In genomic region chr11:33147559-33147958, GRCh38 we compare ENCODE assay signal across 22 cellular contexts. TPM values are rescaled to one million over a fixed set of nuclear protein-coding genes. Genes with fewer than 3 reads are reported as not detected.
DNase-seq lines count a peak whose midpoint lies in the region; ATAC-seq and TF ChIP-seq lines count a peak whose summit lies in the region.
"Had no signal": no experiment of that assay in that cellular context is flagged by ENCODE, and none has a peak within 500 bp of the region (broad histone marks: within the 10 kb centered on the region; RNA-seq: fewer than 3 reads in every experiment).

No MANE protein-coding gene starts in this region.

- H3K4me1 Mint-ChIP-seq in MCF 10A (ENCODE audit: insufficient read depth, unreplicated experiment), result no peaks in the 10 kb centered on the region
- peaks cover 11% of the 10 kb centered on the region for H3K4me1 Mint-ChIP-seq in central memory CD8-positive, alpha-beta T cell

- no peak overlapping the region for H2AFZ ChIP-seq in PC-3 (ENCODE audit: low read length)

- H3K27me3 Mint-ChIP-seq in MCF 10A (ENCODE audit: insufficient read depth, unreplicated experiment), result no peaks in the 10 kb centered on the region
- H3K27me3 Mint-ChIP-seq in central memory CD8-positive, alpha-beta T cell, result no peaks in the 10 kb centered on the region
- H3K27me3 Mint-ChIP-seq: activated T-helper 17 cell treated with anti-CD3 and anti-CD28 coated beads, Interleukin-2, amount 50 U/mL, for 72 hours had no signal

- H3K4me3 ChIP-seq in breast epithelium, result no peak overlapping the region
- no peak overlapping the region for H3K4me3 ChIP-seq in PC-3 (ENCODE audit: low read length)
- H3K4me3 ChIP-seq in gastroesophageal sphincter, result no peak overlapping the region
- H3K4me3 ChIP-seq: ascending aorta, prostate gland, SJCRH30, suprapubic skin had no signal

- no peaks in the 10 kb centered on the region for H3K9me3 ChIP-seq in breast epithelium
- no peaks in the 10 kb centered on the region for H3K9me3 ChIP-seq in PC-3 (ENCODE audit: low read length)
- H3K9me3 ChIP-seq in gastroesophageal sphincter, result no peaks in the 10 kb centered on the region
- H3K9me3 ChIP-seq: ascending aorta, prostate gland, SJCRH30, suprapubic skin had no signal

- TF ChIP-seq EP300 in gastroesophageal sphincter (IDR thresholded peaks at IDR 0.05), result no peak

- BruUV-seq in MCF 10A (replicated peaks; lab: Mats Ljungman, UMichigan) (no TSS peak), PC-3 (replicated peaks; lab: Mats Ljungman, UMichigan) (no TSS peak)

- H3K4me1 ChIP-seq in breast epithelium (no peaks in the 10 kb centered on the region), PC-3 (ENCODE audit: insufficient read depth, low read length) (peaks cover 11% of the 10 kb centered on the region), gastroesophageal sphincter (no peaks in the 10 kb centered on the region)
- H3K4me1 ChIP-seq: ascending aorta, prostate gland, SJCRH30, suprapubic skin had no signal

- WGBS in gastroesophageal sphincter (ENCODE audit: low coverage in 1 of 2), 2 donors, result 77 to 78% methylated on average over 5 of the region's 5 CpGs

- no peaks in the 10 kb centered on the region for H3F3A ChIP-seq in PC-3 (ENCODE audit: low read length, unreplicated experiment)

- intact Hi-C loops in MCF 10A (cut with micrococcal nuclease) (no loop called here), breast epithelium (cut with DNase I; ENCODE audit: low total_unique reads) (no loop called here), PC-3 (cut with micrococcal nuclease) (no loop called here)

- CTCF ChIA-PET in MCF 10A (lab: Yijun Ruan, JAX) (interaction anchor here (0.7 to 1.0 kb wide), 2 partner anchors 9 to 192 kb away, joined by 3 to 6 read pairs; no protein-coding TSS in a partner anchor), PC-3 (lab: Charles Lee) (no interaction called here)

- H3K36me3 ChIP-seq in breast epithelium (no peaks in the 10 kb centered on the region), PC-3 (ENCODE audit: low read depth, low read length) (peaks cover 26% of the 10 kb centered on the region), gastroesophageal sphincter (no peaks in the 10 kb centered on the region)
- H3K36me3 ChIP-seq: prostate gland had no signal

- peak; percentile 58 for DNase-seq in MCF 10A (ENCODE audit: unreplicated experiment)
- DNase-seq in breast epithelium (ENCODE audit: low spot score in 2 of 2), result no peak
- DNase-seq in PC-3, result peak; percentile 74
- no peak for DNase-seq in central memory CD8-positive, alpha-beta T cell (ENCODE audit: low spot score in 2 of 2)
- DNase-seq: activated CD4-positive, alpha-beta T cell treated with anti-CD3 and anti-CD28 coated beads, Interleukin-2, amount 50 U/mL, for 1 hour; NCI-H1048; NCI-H2081; NCI-H526; SJCRH30; stimulated activated CD4-positive, alpha-beta T cell treated with anti-CD3 and anti-CD28 coated beads, Interleukin-1b, Interleukin-23, amount 100 ng/mL, for 48 hours; T-helper 2 cell had no signal

- H3K9me2 ChIP-seq in PC-3 (replicated peaks; ENCODE audit: low read length), result no peaks in the 10 kb centered on the region

- H3K27ac Mint-ChIP-seq in MCF 10A (ENCODE audit: low read depth, unreplicated experiment), result no peak overlapping the region
- H3K27ac Mint-ChIP-seq in central memory CD8-positive, alpha-beta T cell (ENCODE audit: low read depth), result peak overlapping the region; percentile 35
- H3K27ac Mint-ChIP-seq: activated naive CD4-positive, alpha-beta T cell treated with anti-CD3 and anti-CD28 coated beads, Interleukin-2, amount 50 U/mL, for 72 hours; activated T-helper 17 cell treated with anti-CD3 and anti-CD28 coated beads, Interleukin-2, amount 50 U/mL, for 72 hours had no signal

- H4K20me1 ChIP-seq in PC-3 (ENCODE audit: low read length), result peaks cover 61% of the 10 kb centered on the region

- no peaks in the 10 kb centered on the region for H3K9me3 Mint-ChIP-seq in MCF 10A (ENCODE audit: unreplicated experiment)
- no peaks in the 10 kb centered on the region for H3K9me3 Mint-ChIP-seq in central memory CD8-positive, alpha-beta T cell
- H3K9me3 Mint-ChIP-seq: activated naive CD4-positive, alpha-beta T cell treated with anti-CD3 and anti-CD28 coated beads, Interleukin-2, amount 50 U/mL, for 72 hours; activated T-helper 17 cell treated with anti-CD3 and anti-CD28 coated beads, Interleukin-2, amount 50 U/mL, for 72 hours had no signal

- peaks cover 100% of the 10 kb centered on the region for H3K79me2 ChIP-seq in PC-3 (ENCODE audit: low read length)

- H3K4me2 ChIP-seq in PC-3 (ENCODE audit: low read length), result peak overlapping the region; percentile 6; the same call in 1 of the 2 replicates

- TF ChIP-seq POLR2A in breast epithelium (IDR thresholded peaks at IDR 0.05), result no peak
- no peak for TF ChIP-seq POLR2A in gastroesophageal sphincter (IDR thresholded peaks at IDR 0.05)

- no peak overlapping the region for H3K4me3 Mint-ChIP-seq in MCF 10A (ENCODE audit: unreplicated experiment)
- no peak overlapping the region for H3K4me3 Mint-ChIP-seq in central memory CD8-positive, alpha-beta T cell
- H3K4me3 Mint-ChIP-seq: activated T-helper 17 cell treated with anti-CD3 and anti-CD28 coated beads, Interleukin-2, amount 50 U/mL, for 72 hours had no signal

- H3K36me3 Mint-ChIP-seq in MCF 10A (ENCODE audit: insufficient read depth, unreplicated experiment), result peaks cover 58% of the 10 kb centered on the region
- peaks cover 8% of the 10 kb centered on the region for H3K36me3 Mint-ChIP-seq in central memory CD8-positive, alpha-beta T cell (ENCODE audit: insufficient read depth)

- H3K9ac ChIP-seq in PC-3 (ENCODE audit: low read length), result no peak overlapping the region

- H3K27me3 ChIP-seq in breast epithelium (no peaks in the 10 kb centered on the region), PC-3 (ENCODE audit: low read length) (no peaks in the 10 kb centered on the region), gastroesophageal sphincter (no peaks in the 10 kb centered on the region)
- H3K27me3 ChIP-seq: ascending aorta, SJCRH30, suprapubic skin had no signal

- POLR2A ChIA-PET in MCF 10A (lab: Yijun Ruan, JAX) (interaction anchor here (0.6 to 0.7 kb wide), 2 partner anchors 8 to 295 kb away, joined by 3 to 4 read pairs; no protein-coding TSS in a partner anchor), PC-3 (lab: Charles Lee; ENCODE audit: unreplicated experiment) (no interaction called here)

- ATAC-seq in PC-3 (peak; percentile 62; the same call in 1 of the 2 replicates), HG02852 (IDR thresholded peaks at IDR 0.05; ENCODE audit: unreplicated experiment) (no peak), HG02973 (IDR thresholded peaks at IDR 0.05; ENCODE audit: unreplicated experiment) (no peak), gastroesophageal sphincter (no peak), GM19463 (IDR thresholded peaks at IDR 0.05; ENCODE audit: unreplicated experiment) (no peak)
- no peak for ATAC-seq in central memory CD8-positive, alpha-beta T cell (replicated peaks; ENCODE audit: extremely low read depth, poor library complexity, severe bottlenecking)
- ATAC-seq: activated naive CD4-positive, alpha-beta T cell treated with anti-CD3 and anti-CD28 coated beads, Interleukin-2, amount 50 U/mL, for 72 hours; activated T-helper 17 cell treated with anti-CD3 and anti-CD28 coated beads, Interleukin-2, amount 50 U/mL, for 72 hours had no signal

- no peak for TF ChIP-seq CTCF in MCF 10A (IDR thresholded peaks at IDR 0.05; ENCODE audit: unreplicated experiment)
- no peak for TF ChIP-seq CTCF in breast epithelium (IDR thresholded peaks at IDR 0.05)
- no peak for TF ChIP-seq CTCF in PC-3 (conservative IDR thresholded peaks at IDR 0.05; ENCODE audit: low read depth, low read length)
- TF ChIP-seq CTCF in gastroesophageal sphincter (IDR thresholded peaks at IDR 0.05), result no peak

- H3K27ac ChIP-seq in breast epithelium (no peak overlapping the region), PC-3 (ENCODE audit: low read length) (no peak overlapping the region), gastroesophageal sphincter (no peak overlapping the region)
- H3K27ac ChIP-seq: ascending aorta, C4-2B, prostate gland, SJCRH30, suprapubic skin, VCaP had no signal

RNA-seq across cellular contexts. Expression of gene CSTF3, which starts 13.7 kb away (rescaled TPM):
- total RNA-seq in MCF 10A (2022) (37.5 and 48.4 TPM in 2 replicates), breast epithelium (10 to 100 TPM in 2 of 3 donors, 1 to 10 TPM in 1; 9.0 to 33.4 (median 15.7) TPM), PC-3 (2014; rRNA removed) (18.5 and 30.0 TPM in 2 replicates), gastroesophageal sphincter (10 to 100 TPM in 2 of 4 donors, 1 to 10 TPM in 2; 8.3 to 15.4 (median 10.8) TPM)

Comparison
In these comparisons a context has a peak if more than half of its experiments do, and no peak if none do; other contexts are left out.
1. DNase-seq: peak in MCF 10A (single experiment) and PC-3 (single experiment); none in breast epithelium (0 of 2) and central memory CD8-positive, alpha-beta T cell (0 of 2).